In the genomic region with DNA sequence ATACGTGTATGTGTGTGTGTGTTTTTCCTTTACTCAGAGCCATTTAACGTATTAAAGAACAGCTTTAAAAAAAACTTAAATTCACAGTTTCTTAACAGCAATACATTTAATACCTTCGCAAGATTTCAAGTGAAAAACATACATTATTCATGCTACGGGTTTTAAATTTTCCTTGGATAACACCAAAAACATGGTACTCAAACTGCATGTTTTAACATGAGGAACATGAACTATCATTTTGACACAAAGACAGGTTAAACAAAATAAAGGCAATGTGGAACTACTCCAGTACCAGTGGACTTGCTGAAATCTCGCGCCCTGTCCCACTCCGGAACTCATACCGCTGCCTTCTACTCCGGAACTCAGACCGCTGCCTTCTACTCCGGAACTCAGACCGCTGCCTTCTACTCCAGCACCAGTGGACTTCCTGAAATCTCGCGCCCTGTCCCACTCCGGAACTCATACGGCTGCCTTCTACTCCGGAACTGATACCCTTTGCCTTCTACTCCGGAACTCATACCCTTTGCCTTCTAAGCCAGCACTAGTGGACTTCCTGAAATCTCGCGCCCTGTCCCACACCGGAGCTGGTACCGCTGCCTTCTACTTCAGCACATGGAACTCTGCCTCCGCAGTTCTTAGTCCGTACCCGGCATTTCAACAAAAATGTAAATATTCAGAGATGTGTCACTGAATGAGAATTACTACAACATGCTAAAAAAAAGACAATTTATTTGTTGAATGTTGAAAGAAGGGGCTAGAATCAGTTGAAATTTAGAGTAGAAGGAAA, we compare ENCODE assay signal across 1 cellular context.
A peak's percentile ranks its signal among the peaks of the same experiment; 100 is the strongest.
TF ChIP-seq lines count a peak whose summit lies in the region.

No MANE protein-coding gene starts in this region.

TF ChIP-seq in K562, 482 proteins besides CTCF, POLR2A, EP300 and RAD21 (continued from another document and continues in another):
- TF ChIP-seq NCOA1 (IDR thresholded peaks at IDR 0.05; ENCODE audit: low read depth): peak; percentile 79
- TF ChIP-seq NR3C1 (CRISPR knock-in tag; IDR thresholded peaks at IDR 0.05): no peak
- TF ChIP-seq SRSF3 (IDR thresholded peaks at IDR 0.05; ENCODE audit: insufficient read depth, low read length): no peak
- peak in 1 of 2 experiments; percentile 55; a peak in 1 of 4 replicates for TF ChIP-seq TEAD1 (CRISPR knock-in tag; IDR thresholded peaks at IDR 0.05)
- no peak for TF ChIP-seq NFYB (IDR thresholded peaks at IDR 0.05; ENCODE audit: extremely low read depth, insufficient read length)
- no peak for TF ChIP-seq TRIM28 (IDR thresholded peaks at IDR 0.05)
- peak; percentile 94 for TF ChIP-seq MYC (IDR thresholded peaks at IDR 0.05; ENCODE audit: low read depth, low read length)
- no peak for TF ChIP-seq MYC (CRISPR knock-in tag; IDR thresholded peaks at IDR 0.05; ENCODE audit: borderline replicate concordance, low read depth)
- no peak for TF ChIP-seq NFXL1 (CRISPR knock-in tag; IDR thresholded peaks at IDR 0.05)
- no peak for TF ChIP-seq LEF1 (IDR thresholded peaks at IDR 0.05)
- no peak for TF ChIP-seq ZHX1 (conservative IDR thresholded peaks at IDR 0.05; ENCODE audit: low read length)
- no peak for TF ChIP-seq RBM34 (IDR thresholded peaks at IDR 0.05; ENCODE audit: borderline replicate concordance, insufficient read depth, low read length)
- TF ChIP-seq SNAPC5 (CRISPR knock-in tag; IDR thresholded peaks at IDR 0.05): no peak
- TF ChIP-seq PCBP2 (IDR thresholded peaks at IDR 0.05; ENCODE audit: low read depth, low read length, poor library complexity, severe bottlenecking): no peak
- TF ChIP-seq HLTF (IDR thresholded peaks at IDR 0.05): no peak
- TF ChIP-seq BRD9 (IDR thresholded peaks at IDR 0.05; ENCODE audit: low read depth, partially characterized antibody): no peak
- TF ChIP-seq, protein P1, sequence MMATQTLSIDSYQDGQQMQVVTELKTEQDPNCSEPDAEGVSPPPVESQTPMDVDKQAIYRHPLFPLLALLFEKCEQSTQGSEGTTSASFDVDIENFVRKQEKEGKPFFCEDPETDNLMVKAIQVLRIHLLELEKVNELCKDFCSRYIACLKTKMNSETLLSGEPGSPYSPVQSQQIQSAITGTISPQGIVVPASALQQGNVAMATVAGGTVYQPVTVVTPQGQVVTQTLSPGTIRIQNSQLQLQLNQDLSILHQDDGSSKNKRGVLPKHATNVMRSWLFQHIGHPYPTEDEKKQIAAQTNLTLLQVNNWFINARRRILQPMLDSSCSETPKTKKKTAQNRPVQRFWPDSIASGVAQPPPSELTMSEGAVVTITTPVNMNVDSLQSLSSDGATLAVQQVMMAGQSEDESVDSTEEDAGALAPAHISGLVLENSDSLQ (IDR thresholded peaks at IDR 0.05): peak; percentile 49; the same call in 1 of the 2 replicates
- peak; percentile 66; the same call in 1 of the 2 replicates for TF ChIP-seq JUND (IDR thresholded peaks at IDR 0.05; ENCODE audit: borderline replicate concordance, low read depth, low read length)
- peak; percentile 57; the same call in 2 of the 3 replicates for TF ChIP-seq JUND (tag; IDR thresholded peaks at IDR 0.05; ENCODE audit: borderline replicate concordance, low read depth, low read length)
- TF ChIP-seq, protein P2, sequence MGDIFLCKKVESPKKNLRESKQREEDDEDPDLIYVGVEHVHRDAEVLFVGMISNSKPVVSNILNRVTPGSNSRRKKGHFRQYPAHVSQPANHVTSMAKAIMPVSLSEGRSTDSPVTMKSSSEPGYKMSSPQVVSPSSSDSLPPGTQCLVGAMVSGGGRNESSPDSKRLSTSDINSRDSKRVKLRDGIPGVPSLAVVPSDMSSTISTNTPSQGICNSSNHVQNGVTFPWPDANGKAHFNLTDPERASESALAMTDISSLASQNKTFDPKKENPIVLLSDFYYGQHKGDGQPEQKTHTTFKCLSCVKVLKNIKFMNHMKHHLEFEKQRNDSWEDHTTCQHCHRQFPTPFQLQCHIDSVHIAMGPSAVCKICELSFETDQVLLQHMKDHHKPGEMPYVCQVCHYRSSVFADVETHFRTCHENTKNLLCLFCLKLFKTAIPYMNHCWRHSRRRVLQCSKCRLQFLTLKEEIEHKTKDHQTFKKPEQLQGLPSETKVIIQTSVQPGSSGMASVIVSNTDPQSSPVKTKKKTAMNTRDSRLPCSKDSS (IDR thresholded peaks at IDR 0.05; ENCODE audit: low read depth, partially characterized antibody): no peak
- TF ChIP-seq SIN3A (IDR thresholded peaks at IDR 0.05; ENCODE audit: borderline replicate concordance in 2 of 2, control insufficient read depth in 1 of 2, low read depth in 2 of 2, low read length in 2 of 2): 0 out of 4 replicates have a peak, but pooled peaks of 1 of the 2 experiments have one; percentile 44
- TF ChIP-seq MYNN (IDR thresholded peaks at IDR 0.05): 0 out of 2 replicates have a peak, but pooled peaks have one; percentile 18
- TF ChIP-seq MYNN (CRISPR knock-in tag; IDR thresholded peaks at IDR 0.05): no peak
- peak; percentile 99 for TF ChIP-seq ETV1 (tag; conservative IDR thresholded peaks at IDR 0.05; ENCODE audit: low read depth)
- TF ChIP-seq TAF7 (tag; IDR thresholded peaks at IDR 0.05): peak; percentile 62; the same call in 1 of the 2 replicates
- TF ChIP-seq ZKSCAN8 (CRISPR knock-in tag; IDR thresholded peaks at IDR 0.05): no peak
- TF ChIP-seq NBN (IDR thresholded peaks at IDR 0.05; ENCODE audit: low read depth): peak; percentile 54; the same call in 1 of the 2 replicates
- no peak for TF ChIP-seq HIVEP1 (CRISPR knock-in tag; IDR thresholded peaks at IDR 0.05)
- TF ChIP-seq, protein P3, sequence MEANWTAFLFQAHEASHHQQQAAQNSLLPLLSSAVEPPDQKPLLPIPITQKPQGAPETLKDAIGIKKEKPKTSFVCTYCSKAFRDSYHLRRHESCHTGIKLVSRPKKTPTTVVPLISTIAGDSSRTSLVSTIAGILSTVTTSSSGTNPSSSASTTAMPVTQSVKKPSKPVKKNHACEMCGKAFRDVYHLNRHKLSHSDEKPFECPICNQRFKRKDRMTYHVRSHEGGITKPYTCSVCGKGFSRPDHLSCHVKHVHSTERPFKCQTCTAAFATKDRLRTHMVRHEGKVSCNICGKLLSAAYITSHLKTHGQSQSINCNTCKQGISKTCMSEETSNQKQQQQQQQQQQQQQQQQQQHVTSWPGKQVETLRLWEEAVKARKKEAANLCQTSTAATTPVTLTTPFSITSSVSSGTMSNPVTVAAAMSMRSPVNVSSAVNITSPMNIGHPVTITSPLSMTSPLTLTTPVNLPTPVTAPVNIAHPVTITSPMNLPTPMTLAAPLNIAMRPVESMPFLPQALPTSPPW (CRISPR knock-in tag; IDR thresholded peaks at IDR 0.05): peak; percentile 45
- peak; percentile 75; the same call in 1 of the 2 replicates for TF ChIP-seq PHF8 (IDR thresholded peaks at IDR 0.05; ENCODE audit: borderline replicate concordance, low read length)
- no peak for TF ChIP-seq POLR3A (IDR thresholded peaks at IDR 0.05; ENCODE audit: borderline replicate concordance, extremely low read depth, insufficient read depth, insufficient read length)
- TF ChIP-seq ELF4 (CRISPR knock-in tag; IDR thresholded peaks at IDR 0.05): peak; percentile 80
- TF ChIP-seq TBL1XR1 (IDR thresholded peaks at IDR 0.05; ENCODE audit: low read length in 2 of 2): peak in 1 of 2 experiments; percentile 61; a peak in 1 of 4 replicates
- TF ChIP-seq RFX7 (CRISPR knock-in tag; IDR thresholded peaks at IDR 0.05): no peak
- 0 out of 4 replicates have a peak, but pooled peaks of 1 of the 2 experiments have one; percentile 46 for TF ChIP-seq ZMIZ1 (IDR thresholded peaks at IDR 0.05; ENCODE audit: low read depth in 2 of 2, low read length in 2 of 2)
- 0 out of 2 replicates have a peak, but pooled peaks have one; percentile 48 for TF ChIP-seq ATF7 (IDR thresholded peaks at IDR 0.05)
- no peak for TF ChIP-seq ZNF785 (CRISPR knock-in tag; IDR thresholded peaks at IDR 0.05)
- no peak for TF ChIP-seq SIRT6 (IDR thresholded peaks at IDR 0.05; ENCODE audit: low read depth, low read length)
- no peak for TF ChIP-seq ATF6 (CRISPR knock-in tag; IDR thresholded peaks at IDR 0.05)
- no peak for TF ChIP-seq SREBF1 (IDR thresholded peaks at IDR 0.05; ENCODE audit: borderline replicate concordance, low read depth, low read length)
- no peak for TF ChIP-seq ATF1 (CRISPR knock-in tag; IDR thresholded peaks at IDR 0.05)
- TF ChIP-seq ATF1 (tag; IDR thresholded peaks at IDR 0.05): peak; percentile 52
- TF ChIP-seq NFE2L1 (tag; IDR thresholded peaks at IDR 0.05; ENCODE audit: borderline replicate concordance, low read depth): no peak
- no peak for TF ChIP-seq NR4A1 (CRISPR knock-in tag; IDR thresholded peaks at IDR 0.05)
- TF ChIP-seq NR4A1 (tag; IDR thresholded peaks at IDR 0.05): no peak
- TF ChIP-seq RBM25 (IDR thresholded peaks at IDR 0.05; ENCODE audit: low read depth, low read length, severe bottlenecking): no peak
- TF ChIP-seq KDM4B (IDR thresholded peaks at IDR 0.05; ENCODE audit: borderline replicate concordance in 2 of 2, low read depth in 1 of 2): peak in 1 of 2 experiments; percentile 94; a peak in 1 of 4 replicates
- peak; percentile 89 for TF ChIP-seq GTF2F1 (IDR thresholded peaks at IDR 0.05; ENCODE audit: low read depth, low read length)
- no peak for TF ChIP-seq ZNF717 (CRISPR knock-in tag; IDR thresholded peaks at IDR 0.05)
- TF ChIP-seq, protein P4, sequence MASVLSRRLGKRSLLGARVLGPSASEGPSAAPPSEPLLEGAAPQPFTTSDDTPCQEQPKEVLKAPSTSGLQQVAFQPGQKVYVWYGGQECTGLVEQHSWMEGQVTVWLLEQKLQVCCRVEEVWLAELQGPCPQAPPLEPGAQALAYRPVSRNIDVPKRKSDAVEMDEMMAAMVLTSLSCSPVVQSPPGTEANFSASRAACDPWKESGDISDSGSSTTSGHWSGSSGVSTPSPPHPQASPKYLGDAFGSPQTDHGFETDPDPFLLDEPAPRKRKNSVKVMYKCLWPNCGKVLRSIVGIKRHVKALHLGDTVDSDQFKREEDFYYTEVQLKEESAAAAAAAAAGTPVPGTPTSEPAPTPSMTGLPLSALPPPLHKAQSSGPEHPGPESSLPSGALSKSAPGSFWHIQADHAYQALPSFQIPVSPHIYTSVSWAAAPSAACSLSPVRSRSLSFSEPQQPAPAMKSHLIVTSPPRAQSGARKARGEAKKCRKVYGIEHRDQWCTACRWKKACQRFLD (CRISPR knock-in tag; IDR thresholded peaks at IDR 0.05): no peak
- TF ChIP-seq ETV5 (CRISPR knock-in tag; IDR thresholded peaks at IDR 0.05; ENCODE audit: low read depth): peak; percentile 99
- TF ChIP-seq MAFK (IDR thresholded peaks at IDR 0.05; ENCODE audit: low read length): no peak
- 0 out of 2 replicates have a peak, but pooled peaks have one; percentile 38 for TF ChIP-seq MTA3 (IDR thresholded peaks at IDR 0.05; ENCODE audit: borderline replicate concordance)
